8 cellular contexts compared by ENCODE assay signal in the genomic region with DNA sequence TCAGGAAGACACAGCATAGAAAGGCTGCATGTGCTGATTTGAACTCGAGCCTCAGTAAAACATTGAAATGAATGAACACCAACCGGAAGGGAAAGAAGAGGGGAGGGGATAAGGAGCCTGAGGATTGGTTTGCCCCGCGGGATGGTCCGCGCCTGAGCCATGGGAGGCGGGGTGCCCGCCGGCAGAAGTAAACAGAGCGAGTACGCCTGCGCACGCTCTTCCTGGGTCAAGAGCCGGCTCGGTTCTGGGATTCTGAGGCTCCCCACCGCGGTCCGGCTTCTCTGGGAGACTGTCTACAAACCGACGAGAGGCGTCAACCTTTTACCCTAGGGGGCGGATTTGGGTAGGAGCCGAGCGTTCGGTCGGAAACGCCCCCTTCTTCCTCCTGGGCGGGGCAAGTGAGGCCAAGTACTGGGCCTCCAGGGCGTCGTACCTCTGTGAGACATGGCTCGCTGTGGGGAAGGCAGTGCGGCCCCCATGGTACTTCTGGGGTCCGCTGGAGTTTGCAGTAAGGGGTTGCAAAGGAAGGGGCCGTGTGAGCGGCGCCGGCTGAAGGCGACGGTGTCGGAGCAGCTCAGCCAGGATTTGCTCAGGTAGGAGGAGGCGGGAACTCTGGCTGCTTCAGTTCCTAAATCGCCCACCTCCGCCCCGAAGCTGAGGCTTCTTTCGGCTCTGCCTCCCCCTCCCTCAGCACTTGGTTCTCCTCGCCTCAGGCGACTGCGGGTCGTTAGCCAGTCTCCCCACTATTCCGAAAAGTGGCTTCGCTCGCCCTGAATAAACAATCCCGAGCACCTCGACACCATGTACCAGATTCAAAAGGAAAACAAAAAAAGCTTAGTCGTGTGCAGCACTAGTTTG. TPM values are rescaled to one million over a fixed set of nuclear protein-coding genes. Genes with fewer than 3 reads are reported as not detected.
DNase-seq lines count a peak whose midpoint lies in the region; ATAC-seq, FAIRE-seq and TF ChIP-seq lines count a peak whose summit lies in the region.

BTBD8 (plus strand) TSS at position 218 of the 858 bp plus-strand sequence; CDS start at position 445, 227 bp downstream.

- H3K4me3 ChIP-seq in right atrium auricular region (peak within 1 kb of the TSS; percentile 59 to 73), prostate gland (peak within 1 kb of the TSS; percentile 57 to 63), upper lobe of right lung (peak within 1 kb of the TSS; percentile 95)

- H3K27me3 ChIP-seq in right atrium auricular region (no peaks in the 10 kb centered on the region), prostate gland (replicated peaks; ENCODE audit: insufficient read depth) (no peaks in the 10 kb centered on the region), upper lobe of right lung (no peaks in the 10 kb centered on the region)

- H3K27ac ChIP-seq in right atrium auricular region, result peak within 1 kb of the TSS; percentile 67 to 70
- peak within 1 kb of the TSS; percentile 71 to 82 for H3K27ac ChIP-seq in prostate gland
- peak within 1 kb of the TSS; percentile 79 for H3K27ac ChIP-seq in upper lobe of right lung

- peak; percentile 95 for ATAC-seq in HG02840 (IDR thresholded peaks at IDR 0.05; ENCODE audit: low FRiP score, unreplicated experiment)
- ATAC-seq in upper lobe of right lung, result peak; percentile 97

- FAIRE-seq in GM12892 (lab: Jason Lieb, UNC), result peak; percentile 89

- H3K9me3 ChIP-seq in right atrium auricular region (peaks cover 0 to 6% of the 10 kb centered on the region in 2 donors), prostate gland (no peaks in the 10 kb centered on the region), upper lobe of right lung (no peaks in the 10 kb centered on the region)

- under 1% methylated on average over 55 of the region's 55 CpGs for WGBS in prostate gland

- TF ChIP-seq CTCF in right atrium auricular region (IDR thresholded peaks at IDR 0.05) (no peak), prostate gland (IDR thresholded peaks at IDR 0.05) (peak in 1 of 4 experiments; percentile 13), upper lobe of right lung (IDR thresholded peaks at IDR 0.05) (peak; percentile 8)

- H3K4me1 ChIP-seq in right atrium auricular region (peaks cover 0 to 6% of the 10 kb centered on the region in 2 donors), prostate gland (replicated peaks) (no peaks in the 10 kb centered on the region), upper lobe of right lung (peaks cover 7% of the 10 kb centered on the region)

- H3K36me3 ChIP-seq in right atrium auricular region (no peaks in the 10 kb centered on the region), prostate gland (no peaks in the 10 kb centered on the region), upper lobe of right lung (no peaks in the 10 kb centered on the region)

- no peak for TF ChIP-seq POLR2A in GM12892 (IDR thresholded peaks at IDR 0.05; ENCODE audit: low read depth, low read length)
- peak; percentile 55 for TF ChIP-seq POLR2A in prostate gland (IDR thresholded peaks at IDR 0.05)

- peak; percentile 57 for DNase-seq in GM12892 (ENCODE audit: insufficient read length)
- DNase-seq in NCI-H1436 (lab: John Stamatoyannopoulos, UW), result peak; percentile 74
- peak; percentile 66 to 93 (median 79) for DNase-seq in T-helper 1 cell
- peak; percentile 37 to 88 (median 66) for DNase-seq in amygdala (lab: John Stamatoyannopoulos, UW)
- DNase-seq in right atrium auricular region (ENCODE audit: low spot score), result peak; percentile 87
- peak; percentile 64 for DNase-seq in prostate gland (ENCODE audit: low spot score)
- DNase-seq in upper lobe of right lung, result peak; percentile 92

- intact Hi-C loops in prostate gland (cut with DNase I), result no loop called here
- intact Hi-C loops in upper lobe of right lung (cut with DNase I), result no loop called here

RNA-seq across cellular contexts. Expression of gene BTBD8, which starts in this region (rescaled TPM):
- 0.45 TPM for polyA plus RNA-seq in GM12892 (2012; ENCODE audit: missing spikeins)
- total RNA-seq in right atrium auricular region (1 to 10 TPM; 4.2 to 6.5 TPM), prostate gland (10 to 100 TPM in 1 of 2 donors, 1 to 10 TPM in 1; 6.3 to 15.7 TPM), upper lobe of right lung (5.1 TPM)

Comparison
In these comparisons a context has a peak if more than half of its experiments do, and no peak if none do; other contexts are left out.
1. Peak in every context shown above with its lines: DNase-seq, ATAC-seq, H3K4me3 ChIP-seq and H3K27ac ChIP-seq.